In genomic region chr1:198788561-198789064, GRCh38 we compare ENCODE assay signal across 8 cellular contexts.
DNase-seq lines count a peak whose midpoint lies in the region; ATAC-seq and TF ChIP-seq lines count a peak whose summit lies in the region.

No MANE protein-coding gene starts in this region.

- no peak for TF ChIP-seq EP300 in neural cell (conservative IDR thresholded peaks at IDR 0.05; ENCODE audit: poor library complexity, severe bottlenecking)

- no peak overlapping the region for H3K27ac ChIP-seq in neural cell (ENCODE audit: low read length)

- H3K9ac ChIP-seq in neural cell (ENCODE audit: low read length) = no peak overlapping the region

- peak; percentile 63 for ATAC-seq in GM21528 (IDR thresholded peaks at IDR 0.05; ENCODE audit: low FRiP score, unreplicated experiment)

- H3K79me2 ChIP-seq in neural cell (replicated peaks; ENCODE audit: insufficient read depth, low read length) = no peaks in the 10 kb centered on the region

- no peaks in the 10 kb centered on the region for H4K20me1 ChIP-seq in neural cell (ENCODE audit: insufficient read depth)

- H3K4me3 ChIP-seq in astrocyte of the spinal cord (ENCODE audit: low read depth, low read length) = no peak overlapping the region
- H3K4me3 ChIP-seq in neural cell (ENCODE audit: low read length) = no peak overlapping the region

- H3K9me3 ChIP-seq in neural cell (ENCODE audit: low read length) = no peaks in the 10 kb centered on the region

- H3K36me3 ChIP-seq in neural cell (ENCODE audit: insufficient read depth, low read length) = no peaks in the 10 kb centered on the region

- no peak overlapping the region for H2AFZ ChIP-seq in neural cell (ENCODE audit: low read depth, low read length)

- in situ Hi-C loops in astrocyte of the spinal cord (cut with HindIII; ENCODE audit: low sequenced_read_pairs) = no loop called here
- in situ Hi-C loops in ACHN (cut with HindIII; ENCODE audit: low pct_ligation_motif_present, low pct_unique_long_range_greater_than_20kb, low sequenced_read_pairs) = no loop called here

- DNase-seq in HuH-7 (ENCODE audit: low spot score) (peak; percentile 5), astrocyte of the spinal cord (ENCODE audit: low read depth, low spot score) (peak; percentile 32), ACHN (no peak)
- DNase-seq in activated effector memory CD4-positive, alpha-beta T cell treated with anti-CD3 and anti-CD28 coated beads, Interleukin-2, amount 50 U/mL, for 16 hours = no peak
- DNase-seq in activated naive CD4-positive, alpha-beta T cell treated with Interleukin-2 at 50 U/mL for 16 hours = no peak

- peak; percentile 13 for TF ChIP-seq RAD21 in neural cell (conservative IDR thresholded peaks at IDR 0.05)

- no peaks in the 10 kb centered on the region for H3K27me3 ChIP-seq in neural cell (ENCODE audit: insufficient read depth, low read depth, low read length)

- H3K9me2 ChIP-seq in neural cell (ENCODE audit: insufficient read depth, low read length) = no peaks in the 10 kb centered on the region

- peak; percentile 35 for TF ChIP-seq CTCF in GM12873 (IDR thresholded peaks at IDR 0.05; ENCODE audit: insufficient read depth, low read depth, low read length, missing control alignments)
- peak; percentile 33 for TF ChIP-seq CTCF in astrocyte of the spinal cord (IDR thresholded peaks at IDR 0.05; ENCODE audit: low read depth, low read length)
- peak; percentile 42 for TF ChIP-seq CTCF in neural cell (IDR thresholded peaks at IDR 0.05; ENCODE audit: poor library complexity, severe bottlenecking)

- no peak overlapping the region for H3K4me2 ChIP-seq in neural cell (ENCODE audit: low read length)

- no peaks in the 10 kb centered on the region for H3F3A ChIP-seq in neural cell (ENCODE audit: insufficient read depth, low read length, poor library complexity, severe bottlenecking)

TF ChIP-seq in neural cell, 6 proteins besides CTCF, POLR2A, EP300 and RAD21:
- TF ChIP-seq POLR2AphosphoS5 (IDR thresholded peaks at IDR 0.05) = no peak
- TF ChIP-seq SMC3 (conservative IDR thresholded peaks at IDR 0.05; ENCODE audit: poor library complexity) = no peak
- no peak for TF ChIP-seq TAF1 (IDR thresholded peaks at IDR 0.05; ENCODE audit: low read depth)
- no peak for TF ChIP-seq REST (IDR thresholded peaks at IDR 0.05; ENCODE audit: borderline replicate concordance)
- TF ChIP-seq EZH2 (IDR thresholded peaks at IDR 0.05; ENCODE audit: borderline replicate concordance, insufficient read depth, low read length, poor library complexity, severe bottlenecking) = no peak
- TF ChIP-seq MXI1 (conservative IDR thresholded peaks at IDR 0.05; ENCODE audit: poor library complexity, severe bottlenecking) = no peak
TF ChIP-seq in neural cell: peak in this region for 0.

Comparison
In these comparisons a context has a peak if more than half of its experiments do, and no peak if none do; other contexts are left out.
1. DNase-seq: peak in HuH-7 (single experiment) and astrocyte of the spinal cord (single experiment); none in activated effector memory CD4-positive, alpha-beta T cell treated with anti-CD3 and anti-CD28 coated beads, Interleukin-2, amount 50 U/mL, for 16 hours (single experiment), ACHN (single experiment) and activated naive CD4-positive, alpha-beta T cell treated with Interleukin-2 at 50 U/mL for 16 hours (single experiment).
2. Peak in every context shown above with its lines, with median percentiles within 50 percentile points of each other: CTCF ChIP-seq.